In the genomic region with DNA sequence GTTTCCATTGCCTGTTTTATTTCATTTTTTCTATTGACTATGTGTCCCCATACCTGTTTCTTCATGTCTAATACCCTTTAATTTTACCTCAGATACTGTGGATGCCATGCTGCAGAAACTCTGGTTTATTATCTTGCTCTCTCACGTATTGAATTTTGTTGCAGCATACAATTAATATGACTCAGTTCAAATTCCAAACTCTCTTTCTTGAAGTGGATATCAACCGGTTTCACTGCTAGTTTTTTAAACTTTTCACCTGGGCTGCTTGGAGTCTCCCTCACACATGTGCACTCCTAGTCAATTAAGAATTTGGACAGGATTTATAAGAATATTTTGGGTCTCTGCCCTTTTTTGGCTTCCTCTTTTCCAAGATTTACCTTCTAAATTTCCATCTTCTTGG, we compare ENCODE assay signal across 22 cellular contexts.
DNase-seq lines count a peak whose midpoint lies in the region; ATAC-seq, FAIRE-seq and TF ChIP-seq lines count a peak whose summit lies in the region.
"Had no signal": no experiment of that assay in that cellular context is flagged by ENCODE, and none has a peak within 500 bp of the region (broad histone marks: within the 10 kb centered on the region; RNA-seq: fewer than 3 reads in every experiment).

No MANE protein-coding gene starts in this region.

- H3K9me2 ChIP-seq in PC-9 (ENCODE audit: insufficient read depth): no peaks in the 10 kb centered on the region

- H3F3A ChIP-seq in PC-9 (ENCODE audit: insufficient read depth, low read depth): peaks cover 3% of the 10 kb centered on the region; the same call in 1 of the 2 replicates

- H3K36me3 ChIP-seq in PC-9 (ENCODE audit: low read depth) (no peaks in the 10 kb centered on the region), left lung (no peaks in the 10 kb centered on the region)

- H3K9me3 ChIP-seq in PC-9 (ENCODE audit: insufficient read depth, low read depth): no peaks in the 10 kb centered on the region; the same call in 1 of the 2 replicates
- H3K9me3 ChIP-seq in left lung: no peaks in the 10 kb centered on the region
- H3K9me3 ChIP-seq: Caco-2 had no signal

- TF ChIP-seq CTCF in PC-9 (conservative IDR thresholded peaks at IDR 0.05): no peak
- no peak for TF ChIP-seq CTCF in epithelial cell of esophagus (IDR thresholded peaks at IDR 0.05; ENCODE audit: insufficient read depth, low read depth, low read length, missing control alignments)
- TF ChIP-seq CTCF in left lung (IDR thresholded peaks at IDR 0.05): no peak

- H3K4me1 ChIP-seq in PC-9 (replicated peaks; ENCODE audit: insufficient read depth): peaks cover 15% of the 10 kb centered on the region
- H3K4me1 ChIP-seq in left lung: no peaks in the 10 kb centered on the region
- H3K4me1 ChIP-seq: A549, Caco-2 had no signal

- POLR2A ChIA-PET in PC-9 (lab: Charles Lee; ENCODE audit: unreplicated experiment): no interaction called here

- H2AFZ ChIP-seq in PC-9: no peak overlapping the region

- H3K27ac ChIP-seq in PC-9: peak overlapping the region; percentile 36
- H3K27ac ChIP-seq in left lung: no peak overlapping the region
- H3K27ac ChIP-seq: 22Rv1; A549; BLaER1 treated with 17β-estradiol and CSF1 and Interleukin-3, amounts not matched to agents 10 nM and 100 nM; C4-2B had no signal

- H3K79me2 ChIP-seq in PC-9 (ENCODE audit: low read depth): no peaks in the 10 kb centered on the region

- H4K20me1 ChIP-seq in PC-9 (ENCODE audit: insufficient read depth): no peaks in the 10 kb centered on the region
- H4K20me1 ChIP-seq: BLaER1 treated with 17β-estradiol and CSF1 and Interleukin-3, amounts not matched to agents 10 nM and 100 nM had no signal

- CTCF ChIA-PET in PC-9 (lab: Charles Lee): no interaction called here

- peak in 1 of 2 experiments; percentile 64 for DNase-seq in PC-9
- peak; percentile 27 for DNase-seq in epithelial cell of esophagus (ENCODE audit: low read depth)
- no peak for DNase-seq in left lung
- no peak for DNase-seq in activated effector memory CD4-positive, alpha-beta T cell treated with Interleukin-2 at 50 U/mL for 16 hours
- DNase-seq in effector CD8-positive, alpha-beta T cell (lab: John Stamatoyannopoulos, UW): no peak
- DNase-seq in RCC 7860 (ENCODE audit: low spot score): no peak
- DNase-seq: AML-193; Caco-2; Calu3; CD4-positive, alpha-beta T cell; CD8-positive, alpha-beta T cell; DMS79 treated with DMSO at 0.1 percent for 48 hours; GF-D8 had no signal

- intact Hi-C loops in PC-9 (cut with micrococcal nuclease; ENCODE audit: unreplicated experiment): loop anchor here (10.0 kb wide), 1 partner anchor 257 kb away; a partner anchor contains a TSS
- intact Hi-C loops in left lung (cut with DNase I): no loop called here

- H3K4me3 ChIP-seq in PC-9 (no peak overlapping the region), epithelial cell of esophagus (ENCODE audit: low read length) (no peak overlapping the region), left lung (no peak overlapping the region)
- H3K4me3 ChIP-seq: A549; BLaER1 treated with 17β-estradiol and CSF1 and Interleukin-3, amounts not matched to agents 10 nM and 100 nM had no signal

- H3K27me3 ChIP-seq in PC-9 (ENCODE audit: insufficient read depth, low read depth) (no peaks in the 10 kb centered on the region), left lung (no peaks in the 10 kb centered on the region)
- H3K27me3 ChIP-seq: BLaER1 treated with 17β-estradiol and CSF1 and Interleukin-3, amounts not matched to agents 10 nM and 100 nM had no signal

- FAIRE-seq in RCC 7860 (lab: Jason Lieb, UNC): no peak
- FAIRE-seq: A549, D721Med, G401.6, GM12892, GM18507, GM19239 had no signal

- no peak overlapping the region for H3K4me2 ChIP-seq in PC-9
- H3K4me2 ChIP-seq: A549; BLaER1 treated with 17β-estradiol and CSF1 and Interleukin-3, amounts not matched to agents 10 nM and 100 nM had no signal

- no TSS peak for BruUV-seq in PC-9 (replicated peaks; lab: Mats Ljungman, UMichigan)

- peak; percentile 64 for ATAC-seq in left lung
- ATAC-seq: A549; CD8-positive, alpha-beta T cell had no signal
